In the genomic region with DNA sequence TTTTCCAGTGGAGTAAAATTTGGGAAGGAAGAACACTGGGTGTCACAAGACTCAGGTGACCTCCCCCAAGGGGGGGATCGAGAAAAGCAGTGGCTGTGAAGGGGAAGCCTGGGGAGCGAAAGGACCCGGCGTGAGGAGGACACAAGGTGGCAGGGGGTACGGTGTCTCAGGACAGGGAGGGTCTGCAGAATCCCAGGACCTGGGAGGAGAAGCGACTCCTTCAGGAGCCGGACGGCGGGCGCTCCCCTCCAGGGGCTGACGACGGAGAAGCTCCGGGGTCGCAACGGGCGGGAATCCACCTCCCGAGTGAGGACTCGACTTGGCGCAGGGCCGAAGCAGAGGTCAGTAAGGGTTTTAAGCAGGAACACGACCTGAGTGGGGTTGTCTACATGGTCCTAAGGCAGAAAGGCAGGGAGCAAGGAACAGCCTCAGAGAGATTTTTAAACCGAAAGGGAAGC, we compare ENCODE assay signal across 8 cellular contexts. TPM values are rescaled to one million over a fixed set of nuclear protein-coding genes. Genes with fewer than 3 reads are reported as not detected.
DNase-seq lines count a peak whose midpoint lies in the region; ATAC-seq, FAIRE-seq and TF ChIP-seq lines count a peak whose summit lies in the region.

No MANE protein-coding gene starts in this region.

- TF ChIP-seq CTCF in A549 (IDR thresholded peaks at IDR 0.05) (no peak), bronchial epithelial cell (IDR thresholded peaks at IDR 0.05; ENCODE audit: insufficient read depth, low read length, severe bottlenecking) (no peak), stomach (IDR thresholded peaks at IDR 0.05) (no peak)

- no peaks in the 10 kb centered on the region for H3K4me1 ChIP-seq in A549
- H3K4me1 ChIP-seq in stomach = peaks cover 12 to 26% (median 18%) of the 10 kb centered on the region in 4 donors

- peak; percentile 65 for ATAC-seq in A549
- peak; percentile 10 for ATAC-seq in GM19025 (IDR thresholded peaks at IDR 0.05; ENCODE audit: low read depth, unreplicated experiment)

- H3K27ac ChIP-seq in A549 (peak overlapping the region; percentile 56 to 70), layer of hippocampus (ENCODE audit: low read depth, low read length) (peak overlapping the region; percentile 52), stomach (peak overlapping the region; percentile 76 to 91 (median 87))

- TF ChIP-seq EP300 in A549 (IDR thresholded peaks at IDR 0.05) (no peak), stomach (IDR thresholded peaks at IDR 0.05) (no peak)

- FAIRE-seq in A549 (lab: Jason Lieb, UNC) (no peak), bronchial epithelial cell (lab: Jason Lieb, UNC) (no peak)

- no peaks in the 10 kb centered on the region for H3K27me3 ChIP-seq in MG63
- H3K27me3 ChIP-seq in bronchial epithelial cell (ENCODE audit: control insufficient read depth, insufficient read depth, low read length) = no peaks in the 10 kb centered on the region
- no peaks in the 10 kb centered on the region for H3K27me3 ChIP-seq in layer of hippocampus (ENCODE audit: control insufficient read depth, insufficient read depth, low read length)
- no peaks in the 10 kb centered on the region for H3K27me3 ChIP-seq in stomach

- peaks cover 74% of the 10 kb centered on the region for H3K9me3 ChIP-seq in A549
- peaks cover 8% of the 10 kb centered on the region for H3K9me3 ChIP-seq in MG63
- H3K9me3 ChIP-seq in stomach = no peaks in the 10 kb centered on the region

- H3K4me2 ChIP-seq in A549 = peak overlapping the region; percentile 80

- H3K36me3 ChIP-seq in MG63 (peaks cover 19% of the 10 kb centered on the region), bronchial epithelial cell (ENCODE audit: control insufficient read depth, insufficient read depth, low read length) (peaks cover 6% of the 10 kb centered on the region), stomach (peaks cover 9 to 37% (median 33%) of the 10 kb centered on the region in 4 donors)

- POLR2A ChIA-PET in A549 (lab: Yijun Ruan, JAX) = no interaction called here

- CTCF ChIA-PET in A549 (lab: Yijun Ruan, JAX) = no interaction called here

- TF ChIP-seq POLR2A in A549 (IDR thresholded peaks at IDR 0.05; ENCODE audit: low read length) (no peak), stomach (IDR thresholded peaks at IDR 0.05) (no peak)

- WGBS in A549 (ENCODE audit: missing lambda C conversion rate) = 24% methylated on average over 22 of the region's 22 CpGs
- WGBS in stomach, 5 donors = 0 to 1% (median 1%) methylated on average over 22 of the region's 22 CpGs

- peak overlapping the region; percentile 58 for H3K4me3 ChIP-seq in A549
- peak overlapping the region; percentile 63 for H3K4me3 ChIP-seq in MG63
- peak overlapping the region; percentile 84 for H3K4me3 ChIP-seq in bronchial epithelial cell (ENCODE audit: low read depth, low read length)
- peak overlapping the region; percentile 72 to 85 (median 80) for H3K4me3 ChIP-seq in stomach

- no peak for TF ChIP-seq RAD21 in A549 (conservative IDR thresholded peaks at IDR 0.05 in 1 of 2, IDR thresholded peaks at IDR 0.05 in 1 of 2)

- DNase-seq in A549 (ENCODE audit: low read depth in 1 of 2, low spot score in 1 of 2) = no peak
- peak; percentile 7 for DNase-seq in MG63
- no peak for DNase-seq in bronchial epithelial cell (ENCODE audit: low read depth)
- no peak for DNase-seq in stomach
- no peak for DNase-seq in DMS153 (lab: John Stamatoyannopoulos, UW)
- no peak for DNase-seq in LoVo (ENCODE audit: low spot score)

- intact Hi-C loops in stomach (cut with DNase I; ENCODE audit: low total_unique reads) = no loop called here

TF ChIP-seq in A549, 52 proteins besides CTCF, POLR2A, EP300 and RAD21:
- TF ChIP-seq SMC3 (IDR thresholded peaks at IDR 0.05) = no peak

RNA-seq across cellular contexts. Expression of a gene that starts 0.5 kb away (rescaled TPM):
- polyA plus RNA-seq in A549 (2011; rRNA removed) = 0.83 and 0.85 TPM in 2 replicates
- 0.36 and 0.41 TPM in 2 replicates for polyA plus RNA-seq in A549 (2012; cell fraction: cytosol; rRNA removed)
- 0.21 and 0.52 TPM in 2 replicates for polyA plus RNA-seq in A549 (2012; cell fraction: nucleus; rRNA removed)
- 0.50 to 0.81 TPM (median 0.76 TPM) in 3 replicates for polyA plus RNA-seq in A549 (2017; fragmentation: RNase III; extraction: RNeasy Plus Mini Kit Qiagen cat#74134 plus additional on column Dnase treatment)
- 0.19 and 1.0 TPM in 2 replicates for polyA minus RNA-seq in A549 (2011; rRNA and poly(A)+ RNA removed)
- total RNA-seq in MG63 (2014; rRNA removed; shearing (Covaris generic); ENCODE audit: low replicate concordance) = 4.0 and 5.0 TPM in 2 replicates
- 6.1 and 6.3 TPM in 2 replicates for total RNA-seq in bronchial epithelial cell
- 10 to 100 TPM in 2 of 5 donors, 1 to 10 TPM in 3; 1.3 to 17.7 (median 4.1) TPM for total RNA-seq in stomach
- 1 to 10 TPM; 3.2 to 4.5 (median 3.4) TPM for polyA plus RNA-seq in stomach

RNA-seq across cellular contexts. Expression of a gene that starts 19.0 kb away (rescaled TPM):
- polyA plus RNA-seq in A549 (2011; rRNA removed) (145 and 201 TPM in 2 replicates), A549 (2017; fragmentation: RNase III; extraction: RNeasy Plus Mini Kit Qiagen cat#74134 plus additional on column Dnase treatment) (144 to 158 TPM (median 154 TPM) in 3 replicates), stomach (100 to 1,000 TPM in 2 of 3 donors, 10 to 100 TPM in 1; 98.7 to 146 (median 109) TPM)
- 233 and 279 TPM in 2 replicates for polyA plus RNA-seq in A549 (2012; cell fraction: cytosol; rRNA removed)
- 361 and 420 TPM in 2 replicates for polyA plus RNA-seq in A549 (2012; cell fraction: nucleus; rRNA removed)
- 587 and 668 TPM in 2 replicates for polyA minus RNA-seq in A549 (2011; rRNA and poly(A)+ RNA removed)
- total RNA-seq in MG63 (2014; rRNA removed; shearing (Covaris generic); ENCODE audit: low replicate concordance) = 74.0 and 171 TPM in 2 replicates
- total RNA-seq in bronchial epithelial cell (67.4 and 92.7 TPM in 2 replicates), stomach (100 to 1,000 TPM in 4 of 5 donors, 10 to 100 TPM in 1; 73.3 to 272 (median 192) TPM)

RNA-seq across cellular contexts. Expression of a gene that starts 31.2 kb away (rescaled TPM):
- polyA plus RNA-seq in A549 (2011; rRNA removed) = 1.8 and 1.9 TPM in 2 replicates
- 0.22 and 0.25 TPM in 2 replicates for polyA plus RNA-seq in A549 (2012; cell fraction: cytosol; rRNA removed)
- polyA plus RNA-seq in A549 (2012; cell fraction: nucleus; rRNA removed) = 0.13 and 0.17 TPM in 2 replicates
- 0.90 to 1.3 TPM (median 1.2 TPM) in 3 replicates for polyA plus RNA-seq in A549 (2017; fragmentation: RNase III; extraction: RNeasy Plus Mini Kit Qiagen cat#74134 plus additional on column Dnase treatment)
- polyA minus RNA-seq in A549 (2011; rRNA and poly(A)+ RNA removed) = 2.6 and 3.8 TPM in 2 replicates
- total RNA-seq in MG63 (2014; rRNA removed; shearing (Covaris generic); ENCODE audit: low replicate concordance) = 1.6 and 1.9 TPM in 2 replicates
- 10.0 and 12.4 TPM in 2 replicates for total RNA-seq in bronchial epithelial cell
- total RNA-seq in stomach = 10 to 100 TPM in 1 of 5 donors, 1 to 10 TPM in 3, under 1 TPM in 1; 0.29 to 23.3 (median 7.2) TPM
- polyA plus RNA-seq in stomach = 1 to 10 TPM; 1.7 to 2.0 (median 1.7) TPM
